ENCODE assay signal across 8 cellular contexts in genomic region chr18:9914584-9915290, GRCh38.
DNase-seq lines count a peak whose midpoint lies in the region; FAIRE-seq and TF ChIP-seq lines count a peak whose summit lies in the region.

No MANE protein-coding gene starts in this region.

- peaks cover 52% of the 10 kb centered on the region for H4K20me1 ChIP-seq in Loucy (ENCODE audit: insufficient read depth, low read length, poor library complexity, severe bottlenecking)

- H3K27ac ChIP-seq in iPS-18a (ENCODE audit: low read length) (no peak overlapping the region), skin epidermis (peak overlapping the region; percentile 92 to 100 (median 99))

- H3K4me2 ChIP-seq in Loucy (ENCODE audit: low read depth, low read length, poor library complexity, severe bottlenecking), result peak overlapping the region; percentile 91

- peaks cover 21% of the 10 kb centered on the region for H3K4me1 ChIP-seq in ES-I3 (ENCODE audit: insufficient read depth, low read length)
- peaks cover 52% of the 10 kb centered on the region for H3K4me1 ChIP-seq in Loucy (ENCODE audit: insufficient read depth, low read length, poor library complexity, severe bottlenecking)
- H3K4me1 ChIP-seq in iPS-18a (ENCODE audit: control insufficient read depth, low read depth, low read length), result peaks cover 34% of the 10 kb centered on the region

- H3K9me2 ChIP-seq in Loucy (replicated peaks; ENCODE audit: low read depth, low read length), result no peaks in the 10 kb centered on the region

- H3F3A ChIP-seq in Loucy (ENCODE audit: low read depth), result no peaks in the 10 kb centered on the region

- no peak overlapping the region for H2AFZ ChIP-seq in Loucy (ENCODE audit: low read length)

- H3K4me3 ChIP-seq in Loucy (ENCODE audit: low read length, poor library complexity, severe bottlenecking) (peak overlapping the region; percentile 92), astrocyte of the cerebellum (ENCODE audit: low read depth, low read length) (peak overlapping the region; percentile 72), iPS-18a (ENCODE audit: low read length) (peak overlapping the region; percentile 80), skin epidermis (peak overlapping the region; percentile 75 to 99 (median 91))

- in situ Hi-C loops in astrocyte of the cerebellum (cut with HindIII; ENCODE audit: low sequenced_read_pairs), result no loop called here

- no peak for TF ChIP-seq CTCF in Loucy (conservative IDR thresholded peaks at IDR 0.05; ENCODE audit: low read length)
- no peak for TF ChIP-seq CTCF in astrocyte of the cerebellum (IDR thresholded peaks at IDR 0.05; ENCODE audit: low read depth, low read length, missing control alignments)

- peak; percentile 55 for DNase-seq in H54 (ENCODE audit: insufficient read length, low spot score)
- peak; percentile 13 for DNase-seq in T1000 (lab: John Stamatoyannopoulos, UW)
- DNase-seq in astrocyte of the cerebellum (ENCODE audit: low read depth), result peak; percentile 31
- DNase-seq in epidermal melanocyte (ENCODE audit: insufficient read length, low spot score), result no peak

- TF ChIP-seq POLR2A in H54 (IDR thresholded peaks at IDR 0.05; ENCODE audit: low read depth, low read length), result no peak

- H3K9me3 ChIP-seq in ES-I3 (ENCODE audit: control insufficient read depth, insufficient read depth, low read length) (no peaks in the 10 kb centered on the region), Loucy (ENCODE audit: insufficient read depth, low read depth, low read length) (no peaks in the 10 kb centered on the region), iPS-18a (ENCODE audit: control insufficient read depth, low read depth, low read length) (no peaks in the 10 kb centered on the region)

- H3K79me2 ChIP-seq in Loucy (ENCODE audit: insufficient read depth, low read length), result peaks cover 57% of the 10 kb centered on the region

- peak; percentile 80 for FAIRE-seq in H54 (lab: Jason Lieb, UNC)

- H3K27me3 ChIP-seq in Loucy (ENCODE audit: insufficient read depth, low read length, poor library complexity, severe bottlenecking) (peaks cover 4% of the 10 kb centered on the region), iPS-18a (ENCODE audit: control insufficient read depth, insufficient read depth, low read length) (peaks cover 3% of the 10 kb centered on the region)

- H3K36me3 ChIP-seq in ES-I3 (ENCODE audit: insufficient read depth, low read length) (no peaks in the 10 kb centered on the region), Loucy (ENCODE audit: insufficient read depth, low read length) (no peaks in the 10 kb centered on the region), iPS-18a (ENCODE audit: control insufficient read depth, low read depth, low read length) (no peaks in the 10 kb centered on the region)

- H3K9ac ChIP-seq in ES-I3 (ENCODE audit: low read depth, low read length) (peak overlapping the region; percentile 74), Loucy (ENCODE audit: low read depth, low read length, poor library complexity, severe bottlenecking) (peak overlapping the region; percentile 87), iPS-18a (ENCODE audit: low read length) (peak overlapping the region; percentile 54)
